In the genomic region with DNA sequence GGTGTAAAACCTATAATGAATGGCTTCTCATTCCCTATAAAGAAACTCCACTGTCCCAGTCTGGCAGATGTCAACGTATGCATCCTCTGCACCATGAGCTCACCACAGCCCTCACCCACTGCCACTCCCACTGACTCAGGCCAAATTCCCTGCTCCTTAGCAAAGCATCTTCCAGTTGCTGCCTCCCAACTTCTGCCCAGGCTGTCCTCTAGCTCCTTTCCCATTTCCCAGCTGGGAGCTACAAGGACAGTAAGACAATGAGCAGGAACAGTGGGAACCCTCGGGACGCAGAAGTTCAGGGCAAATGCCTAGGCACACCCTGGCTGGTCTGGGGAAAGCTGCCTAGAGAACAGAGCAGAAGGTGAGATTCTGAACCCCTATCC, we compare ENCODE assay signal across 8 cellular contexts. TPM values are rescaled to one million over a fixed set of nuclear protein-coding genes. Genes with fewer than 3 reads are reported as not detected.
A peak's percentile ranks its signal among the peaks of the same experiment; 100 is the strongest.
DNase-seq lines count a peak whose midpoint lies in the region; ATAC-seq and TF ChIP-seq lines count a peak whose summit lies in the region.

No MANE protein-coding gene starts in this region.

- DNase-seq in GM12865 (ENCODE audit: low read depth) (no peak), RPMI7951 (ENCODE audit: low read depth) (peak; percentile 66), epithelial cell of proximal tubule (ENCODE audit: low read depth) (no peak), MV-4-11 (lab: John Stamatoyannopoulos, UW) (no peak), caudate nucleus (lab: John Stamatoyannopoulos, UW) (no peak), NCI-H510A treated with DMSO at 0.1 percent for 48 hours (lab: John Stamatoyannopoulos, UW) (no peak)
- no peak for DNase-seq in natural killer cell treated with Interleukin-12 subunit alpha and Interleukin-12 subunit beta and Interleukin-15 and Interleukin-18, amount 100 ng/mL, for 72 hours (ENCODE audit: low spot score)
- DNase-seq in stimulated activated CD4-positive, alpha-beta T cell treated with anti-CD3 and anti-CD28 coated beads, Interleukin-4, amount 100 ng/mL, for 4 hours: no peak

- H3K27me3 Mint-ChIP-seq in natural killer cell treated with Interleukin-12 subunit alpha and Interleukin-12 subunit beta and Interleukin-15 and Interleukin-18, amount 100 ng/mL, for 72 hours: no peaks in the 10 kb centered on the region

- no peak for ATAC-seq in natural killer cell treated with Interleukin-12 subunit alpha and Interleukin-12 subunit beta and Interleukin-15 and Interleukin-18, amount 100 ng/mL, for 72 hours

- TF ChIP-seq CTCF in GM12865 (IDR thresholded peaks at IDR 0.05; ENCODE audit: insufficient read depth, low read depth, low read length, missing control alignments) (no peak), epithelial cell of proximal tubule (conservative IDR thresholded peaks at IDR 0.05; ENCODE audit: low read depth, low read length) (no peak)

- no peak overlapping the region for H3K27ac ChIP-seq in caudate nucleus (ENCODE audit: low read depth, low read length)

- H3K4me3 ChIP-seq in GM12865 (ENCODE audit: low read depth, low read length): peak overlapping the region; percentile 94
- peak overlapping the region; percentile 84 for H3K4me3 ChIP-seq in epithelial cell of proximal tubule (ENCODE audit: low read depth, low read length)

- H3K36me3 Mint-ChIP-seq in natural killer cell treated with Interleukin-12 subunit alpha and Interleukin-12 subunit beta and Interleukin-15 and Interleukin-18, amount 100 ng/mL, for 72 hours: no peaks in the 10 kb centered on the region

- H3K4me3 Mint-ChIP-seq in natural killer cell treated with Interleukin-12 subunit alpha and Interleukin-12 subunit beta and Interleukin-15 and Interleukin-18, amount 100 ng/mL, for 72 hours: peak overlapping the region; percentile 88

- H3K9me3 Mint-ChIP-seq in natural killer cell treated with Interleukin-12 subunit alpha and Interleukin-12 subunit beta and Interleukin-15 and Interleukin-18, amount 100 ng/mL, for 72 hours: no peaks in the 10 kb centered on the region

- peaks cover 0 to 12% of the 10 kb centered on the region in 2 donors for H3K4me1 Mint-ChIP-seq in natural killer cell treated with Interleukin-12 subunit alpha and Interleukin-12 subunit beta and Interleukin-15 and Interleukin-18, amount 100 ng/mL, for 72 hours (ENCODE audit: low read depth in 2 of 2)

- H3K27ac Mint-ChIP-seq in natural killer cell treated with Interleukin-12 subunit alpha and Interleukin-12 subunit beta and Interleukin-15 and Interleukin-18, amount 100 ng/mL, for 72 hours: peak overlapping the region; percentile 64 to 85

RNA-seq across cellular contexts. Expression of a gene that starts 9.1 kb away (rescaled TPM):
- total RNA-seq in RPMI7951 (2014; rRNA removed; shearing (Covaris generic)): 36.2 and 41.8 TPM in 2 replicates
- total RNA-seq in epithelial cell of proximal tubule: 33.7 and 45.7 TPM in 2 replicates
- total RNA-seq in natural killer cell treated with Interleukin-12 subunit alpha and Interleukin-12 subunit beta and Interleukin-15 and Interleukin-18, amount 100 ng/mL, for 72 hours: 10 to 100 TPM; 30.5 to 45.9 TPM

RNA-seq across cellular contexts. Expression of a gene that starts 13.7 kb away (rescaled TPM):
- total RNA-seq in RPMI7951 (2014; rRNA removed; shearing (Covaris generic)): 392 and 459 TPM in 2 replicates
- 219 and 549 TPM in 2 replicates for total RNA-seq in epithelial cell of proximal tubule
- 100 to 1,000 TPM; 114 to 124 TPM for total RNA-seq in natural killer cell treated with Interleukin-12 subunit alpha and Interleukin-12 subunit beta and Interleukin-15 and Interleukin-18, amount 100 ng/mL, for 72 hours

RNA-seq across cellular contexts. Expression of a gene that starts 14.5 kb away (rescaled TPM):
- 28.5 and 31.2 TPM in 2 replicates for total RNA-seq in RPMI7951 (2014; rRNA removed; shearing (Covaris generic))
- total RNA-seq in epithelial cell of proximal tubule: 36.3 and 40.4 TPM in 2 replicates
- 10 to 100 TPM; 51.6 to 83.7 TPM for total RNA-seq in natural killer cell treated with Interleukin-12 subunit alpha and Interleukin-12 subunit beta and Interleukin-15 and Interleukin-18, amount 100 ng/mL, for 72 hours

RNA-seq across cellular contexts. Expression of a gene that starts 26.3 kb away (rescaled TPM):
- total RNA-seq in RPMI7951 (2014; rRNA removed; shearing (Covaris generic)): 0.49 TPM in 1 of 2 replicates, not detected in the other
- 0.07 and 0.52 TPM in 2 replicates for total RNA-seq in epithelial cell of proximal tubule
- 1 to 10 TPM in 1 of 2 donors, under 1 TPM in 1; 0.24 to 1.1 TPM for total RNA-seq in natural killer cell treated with Interleukin-12 subunit alpha and Interleukin-12 subunit beta and Interleukin-15 and Interleukin-18, amount 100 ng/mL, for 72 hours

RNA-seq across cellular contexts. Expression of a gene that starts 26.7 kb away (rescaled TPM):
- total RNA-seq in RPMI7951 (2014; rRNA removed; shearing (Covaris generic)): 2.6 and 2.9 TPM in 2 replicates
- total RNA-seq in epithelial cell of proximal tubule: 4.0 and 5.3 TPM in 2 replicates
- total RNA-seq in natural killer cell treated with Interleukin-12 subunit alpha and Interleukin-12 subunit beta and Interleukin-15 and Interleukin-18, amount 100 ng/mL, for 72 hours: 10 to 100 TPM; 28.0 to 31.0 TPM
